Comparison of ENCODE assay signal across 1 cellular context in the genomic region with DNA sequence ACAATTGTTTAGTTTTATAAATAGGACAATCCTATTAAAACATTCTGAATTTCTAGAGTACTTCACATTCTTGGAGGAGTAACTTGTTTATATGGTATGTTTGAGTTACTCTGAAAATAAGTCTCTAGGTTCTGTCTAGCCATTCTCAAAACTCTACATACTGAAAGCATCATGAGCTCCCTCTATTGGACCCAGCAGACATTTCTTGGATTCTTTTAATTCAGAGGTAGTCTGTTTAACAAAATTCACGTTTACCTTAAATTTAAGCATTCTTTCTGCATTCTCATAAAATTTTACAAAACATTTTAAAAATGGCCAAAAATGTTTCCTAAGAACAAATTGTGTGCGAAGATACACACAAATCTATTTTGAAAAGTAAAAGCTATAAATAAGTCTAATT.
TF ChIP-seq lines count a peak whose summit lies in the region.

No MANE protein-coding gene starts in this region.

TF ChIP-seq in GM23338, 12 proteins besides CTCF, POLR2A, EP300 and RAD21 (continued from another document):
- TF ChIP-seq, protein P1, sequence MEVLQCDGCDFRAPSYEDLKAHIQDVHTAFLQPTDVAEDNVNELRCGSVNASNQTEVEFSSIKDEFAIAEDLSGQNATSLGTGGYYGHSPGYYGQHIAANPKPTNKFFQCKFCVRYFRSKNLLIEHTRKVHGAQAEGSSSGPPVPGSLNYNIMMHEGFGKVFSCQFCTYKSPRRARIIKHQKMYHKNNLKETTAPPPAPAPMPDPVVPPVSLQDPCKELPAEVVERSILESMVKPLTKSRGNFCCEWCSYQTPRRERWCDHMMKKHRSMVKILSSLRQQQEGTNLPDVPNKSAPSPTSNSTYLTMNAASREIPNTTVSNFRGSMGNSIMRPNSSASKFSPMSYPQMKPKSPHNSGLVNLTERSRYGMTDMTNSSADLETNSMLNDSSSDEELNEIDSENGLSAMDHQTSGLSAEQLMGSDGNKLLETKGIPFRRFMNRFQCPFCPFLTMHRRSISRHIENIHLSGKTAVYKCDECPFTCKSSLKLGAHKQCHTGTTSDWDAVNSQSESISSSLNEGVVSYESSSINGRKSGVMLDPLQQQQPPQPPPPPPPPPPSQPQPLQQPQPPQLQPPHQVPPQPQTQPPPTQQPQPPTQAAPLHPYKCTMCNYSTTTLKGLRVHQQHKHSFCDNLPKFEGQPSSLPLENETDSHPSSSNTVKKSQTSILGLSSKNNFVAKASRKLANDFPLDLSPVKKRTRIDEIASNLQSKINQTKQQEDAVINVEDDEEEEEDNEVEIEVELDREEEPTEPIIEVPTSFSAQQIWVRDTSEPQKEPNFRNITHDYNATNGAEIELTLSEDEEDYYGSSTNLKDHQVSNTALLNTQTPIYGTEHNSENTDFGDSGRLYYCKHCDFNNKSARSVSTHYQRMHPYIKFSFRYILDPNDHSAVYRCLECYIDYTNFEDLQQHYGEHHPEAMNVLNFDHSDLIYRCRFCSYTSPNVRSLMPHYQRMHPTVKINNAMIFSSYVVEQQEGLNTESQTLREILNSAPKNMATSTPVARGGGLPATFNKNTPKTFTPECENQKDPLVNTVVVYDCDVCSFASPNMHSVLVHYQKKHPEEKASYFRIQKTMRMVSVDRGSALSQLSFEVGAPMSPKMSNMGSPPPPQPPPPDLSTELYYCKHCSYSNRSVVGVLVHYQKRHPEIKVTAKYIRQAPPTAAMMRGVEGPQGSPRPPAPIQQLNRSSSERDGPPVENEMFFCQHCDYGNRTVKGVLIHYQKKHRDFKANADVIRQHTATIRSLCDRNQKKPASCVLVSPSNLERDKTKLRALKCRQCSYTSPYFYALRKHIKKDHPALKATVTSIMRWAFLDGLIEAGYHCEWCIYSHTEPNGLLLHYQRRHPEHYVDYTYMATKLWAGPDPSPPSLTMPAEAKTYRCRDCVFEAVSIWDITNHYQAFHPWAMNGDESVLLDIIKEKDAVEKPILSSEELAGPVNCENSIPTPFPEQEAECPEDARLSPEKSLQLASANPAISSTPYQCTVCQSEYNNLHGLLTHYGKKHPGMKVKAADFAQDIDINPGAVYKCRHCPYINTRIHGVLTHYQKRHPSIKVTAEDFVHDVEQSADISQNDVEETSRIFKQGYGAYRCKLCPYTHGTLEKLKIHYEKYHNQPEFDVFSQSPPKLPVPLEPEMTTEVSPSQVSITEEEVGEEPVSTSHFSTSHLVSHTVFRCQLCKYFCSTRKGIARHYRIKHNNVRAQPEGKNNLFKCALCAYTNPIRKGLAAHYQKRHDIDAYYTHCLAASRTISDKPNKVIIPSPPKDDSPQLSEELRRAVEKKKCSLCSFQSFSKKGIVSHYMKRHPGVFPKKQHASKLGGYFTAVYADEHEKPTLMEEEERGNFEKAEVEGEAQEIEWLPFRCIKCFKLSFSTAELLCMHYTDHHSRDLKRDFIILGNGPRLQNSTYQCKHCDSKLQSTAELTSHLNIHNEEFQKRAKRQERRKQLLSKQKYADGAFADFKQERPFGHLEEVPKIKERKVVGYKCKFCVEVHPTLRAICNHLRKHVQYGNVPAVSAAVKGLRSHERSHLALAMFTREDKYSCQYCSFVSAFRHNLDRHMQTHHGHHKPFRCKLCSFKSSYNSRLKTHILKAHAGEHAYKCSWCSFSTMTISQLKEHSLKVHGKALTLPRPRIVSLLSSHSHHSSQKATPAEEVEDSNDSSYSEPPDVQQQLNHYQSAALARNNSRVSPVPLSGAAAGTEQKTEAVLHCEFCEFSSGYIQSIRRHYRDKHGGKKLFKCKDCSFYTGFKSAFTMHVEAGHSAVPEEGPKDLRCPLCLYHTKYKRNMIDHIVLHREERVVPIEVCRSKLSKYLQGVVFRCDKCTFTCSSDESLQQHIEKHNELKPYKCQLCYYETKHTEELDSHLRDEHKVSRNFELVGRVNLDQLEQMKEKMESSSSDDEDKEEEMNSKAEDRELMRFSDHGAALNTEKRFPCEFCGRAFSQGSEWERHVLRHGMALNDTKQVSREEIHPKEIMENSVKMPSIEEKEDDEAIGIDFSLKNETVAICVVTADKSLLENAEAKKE (CRISPR knock-in tag; IDR thresholded peaks at IDR 0.05) = no peak
TF ChIP-seq in GM23338: peak in this region for 0.
